ENCODE assay signal across 22 cellular contexts in the genomic region with DNA sequence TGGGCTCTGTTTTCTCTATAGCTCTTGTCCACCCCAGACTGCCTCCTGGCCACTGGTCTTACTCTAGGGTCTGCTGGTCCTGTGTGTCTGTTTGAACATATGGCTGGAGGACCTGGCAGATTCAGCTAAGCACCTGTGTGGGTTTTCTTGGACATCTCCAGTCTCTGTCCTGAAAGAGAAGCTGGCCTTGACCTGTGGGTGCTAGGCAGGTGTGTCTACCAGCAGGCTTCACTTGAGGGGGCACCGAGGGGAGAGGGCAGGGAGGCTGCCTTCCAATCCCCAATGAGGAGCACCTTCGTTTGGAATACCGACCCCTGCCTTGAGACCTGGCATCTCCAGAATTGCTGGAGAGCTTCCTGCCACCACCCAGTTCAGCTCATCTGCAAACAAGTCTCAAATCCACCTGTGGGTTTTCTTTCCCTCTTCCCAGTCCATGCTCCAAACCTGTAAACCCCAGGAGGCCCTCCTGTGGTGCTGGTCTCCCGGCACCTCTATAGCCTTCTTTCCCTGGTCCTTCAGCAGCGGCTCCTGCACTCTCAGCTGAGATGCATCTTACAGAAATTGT. TPM values are rescaled to one million over a fixed set of nuclear protein-coding genes. Genes with fewer than 3 reads are reported as not detected.
DNase-seq lines count a peak whose midpoint lies in the region; ATAC-seq and TF ChIP-seq lines count a peak whose summit lies in the region.
"Had no signal": no experiment of that assay in that cellular context is flagged by ENCODE, and none has a peak within 500 bp of the region (broad histone marks: within the 10 kb centered on the region; RNA-seq: fewer than 3 reads in every experiment).

No MANE protein-coding gene starts in this region.

- CTCF ChIA-PET in Caco-2 (lab: Charles Lee), result no interaction called here
- CTCF ChIA-PET in HEK293 (lab: Yijun Ruan, JAX), result interaction anchor here (0.6 to 1.1 kb wide), 2 partner anchors 73 to 95 kb away, joined by 3 to 4 read pairs; no protein-coding TSS in a partner anchor

- H3K27me3 ChIP-seq in Caco-2 (replicated peaks; ENCODE audit: control insufficient read depth, insufficient read depth, low read length), result no peaks in the 10 kb centered on the region
- H3K27me3 ChIP-seq: colonic mucosa had no signal

- peaks cover 2% of the 10 kb centered on the region for H3K27me3 Mint-ChIP-seq in Caco-2 (ENCODE audit: insufficient read depth, unreplicated experiment)
- peaks cover 7% of the 10 kb centered on the region in 2 donors for H3K27me3 Mint-ChIP-seq in stimulated activated naive B cell treated with anti-CD40 and anti-IgM and Interleukin-4, amounts not matched to agents 10 μg/mL and 1 μg/mL and 100 μg/mL, for 72 hours

- H3K4me3 ChIP-seq in Caco-2 (ENCODE audit: low read depth, low read length), result no peak overlapping the region
- no peak overlapping the region for H3K4me3 ChIP-seq in HEK293 (ENCODE audit: low read depth, low read length)
- H3K4me3 ChIP-seq: colonic mucosa had no signal

- H3K4me1 ChIP-seq in Caco-2 (peaks cover 12% of the 10 kb centered on the region), HEK293 (ENCODE audit: control insufficient read depth, insufficient read depth, low read length) (no peaks in the 10 kb centered on the region; the same call in 1 of the 2 replicates)
- H3K4me1 ChIP-seq: colonic mucosa had no signal

- H3K27ac ChIP-seq in HEK293 (ENCODE audit: extremely low read depth, low read depth, low read length), result no peak overlapping the region
- H3K27ac ChIP-seq: colonic mucosa, thoracic aorta had no signal

- no peak for TF ChIP-seq CTCF in Caco-2 (IDR thresholded peaks at IDR 0.05; ENCODE audit: insufficient read depth in 1 of 2, low read depth in 1 of 2, low read length in 1 of 2, severe bottlenecking in 1 of 2, unreplicated experiment in 1 of 2)
- TF ChIP-seq CTCF in HEK293 (tag by site-specific recombination; IDR thresholded peaks at IDR 0.05), result no peak

- POLR2A ChIA-PET in Caco-2 (lab: Charles Lee), result no interaction called here
- POLR2A ChIA-PET in HEK293 (lab: Yijun Ruan, JAX), result no interaction called here

- H3K36me3 ChIP-seq in Caco-2 (ENCODE audit: control insufficient read depth, insufficient read depth, low read length) (no peaks in the 10 kb centered on the region), HEK293 (ENCODE audit: control insufficient read depth in 2 of 2, insufficient read depth in 1 of 2, low read length in 2 of 2) (no peaks in the 10 kb centered on the region)
- H3K36me3 ChIP-seq: colonic mucosa, thoracic aorta had no signal

- intact Hi-C loops in Caco-2 (cut with micrococcal nuclease; ENCODE audit: unreplicated experiment), result no loop called here

- no peaks in the 10 kb centered on the region for H3K9me3 Mint-ChIP-seq in Caco-2 (ENCODE audit: unreplicated experiment)
- H3K9me3 Mint-ChIP-seq in stimulated activated naive B cell treated with anti-CD40 and anti-IgM and Interleukin-4, amounts not matched to agents 10 μg/mL and 1 μg/mL and 100 μg/mL, for 72 hours, result peaks cover 6 to 15% of the 10 kb centered on the region in 2 donors
- H3K9me3 Mint-ChIP-seq: T-helper 2 cell treated with Interferon-gamma antibody and Interleukin-4, amounts not matched to agents 5 μg/mL and 100 μg/mL, for 36 hours had no signal

- ATAC-seq in stimulated activated naive B cell treated with anti-CD40 and anti-IgM and Interleukin-4, amounts not matched to agents 10 μg/mL and 1 μg/mL and 100 μg/mL, for 72 hours (replicated peaks), result no peak
- ATAC-seq in GM18909 (IDR thresholded peaks at IDR 0.05; ENCODE audit: poor library complexity, unreplicated experiment), result no peak
- ATAC-seq: activated T-helper 17 cell treated with anti-CD3 and anti-CD28 coated beads, Interleukin-2, amount 50 U/mL, for 72 hours; CD8-positive, alpha-beta T cell had no signal

- DNase-seq in Caco-2 (peak in 1 of 2 experiments; percentile 14), islet precursor cell (peak; percentile 35), NCI-H2227 treated with DMSO at 0.1 percent for 48 hours (lab: John Stamatoyannopoulos, UW) (no peak), GF-D8 (lab: John Stamatoyannopoulos, UW) (no peak), SHP77 treated with DMSO at 0.1 percent for 48 hours (lab: John Stamatoyannopoulos, UW) (no peak)
- no peak for DNase-seq in stimulated activated naive B cell treated with anti-CD40 and anti-IgM and Interleukin-4, amounts not matched to agents 10 μg/mL and 1 μg/mL and 100 μg/mL, for 72 hours
- DNase-seq: colonic mucosa; DMS153; KBM-7; mesenchymal stem cell; MM.1S; naive B cell; NCI-H1436; NK-92 treated with Interleukin-12 subunit alpha and Interleukin-12 subunit beta, amount 100 ng/mL, for 24 hours; SK-N-SH had no signal

- H3K4me3 Mint-ChIP-seq in Caco-2 (ENCODE audit: unreplicated experiment), result no peak overlapping the region
- H3K4me3 Mint-ChIP-seq in stimulated activated naive B cell treated with anti-CD40 and anti-IgM and Interleukin-4, amounts not matched to agents 10 μg/mL and 1 μg/mL and 100 μg/mL, for 72 hours, result no peak overlapping the region
- H3K4me3 Mint-ChIP-seq: activated T-helper 17 cell treated with anti-CD3 and anti-CD28 coated beads, Interleukin-2, amount 50 U/mL, for 72 hours; CD8-positive, alpha-beta T cell; naive B cell; T-helper 2 cell treated with Interferon-gamma antibody and Interleukin-4, amounts not matched to agents 5 μg/mL and 100 μg/mL, for 36 hours had no signal

- peak overlapping the region; percentile 61 for H3K27ac Mint-ChIP-seq in Caco-2 (ENCODE audit: unreplicated experiment)
- H3K27ac Mint-ChIP-seq in stimulated activated naive B cell treated with anti-CD40 and anti-IgM and Interleukin-4, amounts not matched to agents 10 μg/mL and 1 μg/mL and 100 μg/mL, for 72 hours, result peak overlapping the region; percentile 43
- H3K27ac Mint-ChIP-seq: activated T-helper 17 cell treated with anti-CD3 and anti-CD28 coated beads, Interleukin-2, amount 50 U/mL, for 72 hours; CD8-positive, alpha-beta T cell; naive B cell; T-helper 2 cell treated with Interferon-gamma antibody and Interleukin-4, amounts not matched to agents 5 μg/mL and 100 μg/mL, for 36 hours had no signal

- H3K4me1 Mint-ChIP-seq in Caco-2 (ENCODE audit: low read depth, unreplicated experiment), result peaks cover 14% of the 10 kb centered on the region
- peaks cover 0 to 2% of the 10 kb centered on the region in 2 donors for H3K4me1 Mint-ChIP-seq in stimulated activated naive B cell treated with anti-CD40 and anti-IgM and Interleukin-4, amounts not matched to agents 10 μg/mL and 1 μg/mL and 100 μg/mL, for 72 hours
- H3K4me1 Mint-ChIP-seq: activated T-helper 17 cell treated with anti-CD3 and anti-CD28 coated beads, Interleukin-2, amount 50 U/mL, for 72 hours; naive B cell had no signal

- H3K36me3 Mint-ChIP-seq in Caco-2 (ENCODE audit: insufficient read depth, unreplicated experiment), result peaks cover 5% of the 10 kb centered on the region
- peaks cover 0 to 2% of the 10 kb centered on the region in 2 donors for H3K36me3 Mint-ChIP-seq in stimulated activated naive B cell treated with anti-CD40 and anti-IgM and Interleukin-4, amounts not matched to agents 10 μg/mL and 1 μg/mL and 100 μg/mL, for 72 hours
- H3K36me3 Mint-ChIP-seq: CD8-positive, alpha-beta T cell had no signal

- BruUV-seq in Caco-2 (replicated peaks; lab: Mats Ljungman, UMichigan), result no TSS peak

- H3K9me3 ChIP-seq in Caco-2 (no peaks in the 10 kb centered on the region), HEK293 (ENCODE audit: control insufficient read depth, insufficient read depth, low read depth, low read length) (no peaks in the 10 kb centered on the region)
- H3K9me3 ChIP-seq: colonic mucosa, SK-N-SH, thoracic aorta had no signal

TF ChIP-seq in HEK293, 187 proteins besides CTCF, POLR2A, EP300 and RAD21:
- TF ChIP-seq GLIS1 (tag by site-specific recombination; IDR thresholded peaks at IDR 0.05) (peak; percentile 40), ZNF221 (tag by site-specific recombination; IDR thresholded peaks at IDR 0.05; ENCODE audit: borderline replicate concordance) (no peak)

RNA-seq across cellular contexts. Expression of gene HTRA3, which starts 45.2 kb away (rescaled TPM):
- total RNA-seq in Caco-2 (2022), result 0.63 and 0.66 TPM in 2 replicates
- total RNA-seq: activated T-helper 17 cell treated with anti-CD3 and anti-CD28 coated beads, Interleukin-2, amount 50 U/mL, for 72 hours; CD8-positive, alpha-beta T cell; HT-29 had no signal
